ENCODE assay signal across 11 cellular contexts in the genomic region with DNA sequence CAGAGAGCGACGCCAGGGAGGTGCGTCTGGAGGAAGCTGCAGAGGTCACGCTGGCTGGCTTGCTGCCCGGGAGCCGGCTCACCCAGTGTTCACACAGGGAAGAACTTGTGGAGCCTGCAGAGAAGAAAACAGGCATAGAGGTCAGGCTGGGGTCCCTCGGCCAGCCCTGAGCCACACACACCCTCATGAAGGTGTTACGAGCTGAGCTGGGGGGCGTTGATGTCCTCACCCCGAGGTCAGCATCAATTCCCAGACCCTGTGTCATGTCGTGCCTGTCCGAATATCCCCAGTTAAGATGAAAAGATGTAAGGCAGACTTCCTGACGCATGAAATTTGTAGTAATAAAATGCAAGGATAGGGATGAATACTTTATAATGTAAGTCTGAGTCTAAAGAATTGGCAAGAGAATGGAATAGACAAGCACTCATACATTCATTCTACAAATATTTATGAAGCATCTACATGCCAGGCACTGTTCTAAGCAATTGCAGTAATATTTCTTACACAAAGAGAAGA.
A peak's percentile ranks its signal among the peaks of the same experiment; 100 is the strongest.
DNase-seq lines count a peak whose midpoint lies in the region; ATAC-seq, FAIRE-seq and TF ChIP-seq lines count a peak whose summit lies in the region.
"Had no signal": no experiment of that assay in that cellular context is flagged by ENCODE, and none has a peak within 500 bp of the region (broad histone marks: within the 10 kb centered on the region; RNA-seq: fewer than 3 reads in every experiment).

No MANE protein-coding gene starts in this region.

- no peaks in the 10 kb centered on the region for H3K27me3 ChIP-seq in endothelial cell of umbilical vein (ENCODE audit: control insufficient read depth in 2 of 2, insufficient read depth in 2 of 2, low read length in 2 of 2)
- no peaks in the 10 kb centered on the region for H3K27me3 ChIP-seq in thyroid gland
- H3K27me3 ChIP-seq: SJCRH30 had no signal

- H3K79me2 ChIP-seq in endothelial cell of umbilical vein (ENCODE audit: control insufficient read depth, insufficient read depth, low read length): no peaks in the 10 kb centered on the region

- H3K9ac ChIP-seq in endothelial cell of umbilical vein (replicated peaks; ENCODE audit: extremely low read depth, insufficient read depth, low read length): no peak overlapping the region

- dilution Hi-C loops in endothelial cell of umbilical vein (cut with MboI; ENCODE audit: extremely low pct_ligation_motif_present, low sequenced_read_pairs): no loop called here

- TF ChIP-seq CTCF in endothelial cell of umbilical vein (IDR thresholded peaks at IDR 0.05; ENCODE audit: extremely low read depth in 1 of 2, insufficient read depth in 1 of 2, low read depth in 1 of 2, low read length in 2 of 2) (no peak), thyroid gland (IDR thresholded peaks at IDR 0.05) (no peak), progenitor cell of endocrine pancreas (IDR thresholded peaks at IDR 0.05; ENCODE audit: unreplicated experiment) (no peak)

- ATAC-seq in GM19328 (IDR thresholded peaks at IDR 0.05; ENCODE audit: unreplicated experiment) (no peak), GM21717 (IDR thresholded peaks at IDR 0.05; ENCODE audit: unreplicated experiment) (no peak)
- ATAC-seq: activated T-cell treated with anti-CD3 and anti-CD28 coated beads, Interleukin-2, amount 50 U/mL, for 72 hours had no signal

- H3K27me3 Mint-ChIP-seq in progenitor cell of endocrine pancreas: no peaks in the 10 kb centered on the region

- peaks cover 15% of the 10 kb centered on the region for H3K4me1 ChIP-seq in endothelial cell of umbilical vein (ENCODE audit: control insufficient read depth, extremely low read depth, insufficient read depth, low read length)
- H3K4me1 ChIP-seq in thyroid gland: peaks cover 0 to 4% of the 10 kb centered on the region in 2 donors
- H3K4me1 ChIP-seq: SJCRH30 had no signal

- H3K36me3 ChIP-seq in endothelial cell of umbilical vein (ENCODE audit: control insufficient read depth in 2 of 2, extremely low read depth in 1 of 2, insufficient read depth in 2 of 2, low read length in 2 of 2) (peaks cover 19 to 41% of the 10 kb centered on the region in 2 experiments), thyroid gland (peaks cover 15 to 23% of the 10 kb centered on the region in 2 donors)

- H3K27ac Mint-ChIP-seq in progenitor cell of endocrine pancreas: no peak overlapping the region
- H3K27ac Mint-ChIP-seq: activated T-cell treated with anti-CD3 and anti-CD28 coated beads, Interleukin-2, amount 50 U/mL, for 72 hours had no signal

- no peaks in the 10 kb centered on the region for H3K9me3 Mint-ChIP-seq in progenitor cell of endocrine pancreas (ENCODE audit: low read depth)
- H3K9me3 Mint-ChIP-seq: activated T-cell treated with anti-CD3 and anti-CD28 coated beads, Interleukin-2, amount 50 U/mL, for 72 hours had no signal

- no peaks in the 10 kb centered on the region for H3K9me3 ChIP-seq in endothelial cell of umbilical vein (replicated peaks; ENCODE audit: control insufficient read depth, insufficient read depth, low read length)
- no peaks in the 10 kb centered on the region for H3K9me3 ChIP-seq in thyroid gland
- H3K9me3 ChIP-seq: SJCRH30 had no signal

- 67 to 77% methylated on average over 13 of the region's 13 CpGs for WGBS in thyroid gland, 2 donors

- H3K4me1 Mint-ChIP-seq in progenitor cell of endocrine pancreas (ENCODE audit: low read depth): no peaks in the 10 kb centered on the region

- no TSS peak for BruUV-seq in endothelial cell of umbilical vein (replicated peaks; lab: Mats Ljungman, UMichigan)

- peak overlapping the region; percentile 44 for H3K27ac ChIP-seq in endothelial cell of umbilical vein (ENCODE audit: insufficient read depth, low read depth, low read length)
- no peak overlapping the region for H3K27ac ChIP-seq in thyroid gland
- H3K27ac ChIP-seq: SJCRH30 had no signal

- no peak overlapping the region for H3K4me2 ChIP-seq in endothelial cell of umbilical vein (ENCODE audit: insufficient read depth, low read length)

- peaks cover 13% of the 10 kb centered on the region for H3K36me3 Mint-ChIP-seq in progenitor cell of endocrine pancreas (ENCODE audit: insufficient read depth)

- no peak for TF ChIP-seq POLR2A in endothelial cell of umbilical vein (IDR thresholded peaks at IDR 0.05; ENCODE audit: low read depth, low read length)
- TF ChIP-seq POLR2A in thyroid gland (IDR thresholded peaks at IDR 0.05): no peak

- no peaks in the 10 kb centered on the region for H4K20me1 ChIP-seq in endothelial cell of umbilical vein (replicated peaks; ENCODE audit: control insufficient read depth, extremely low read depth, insufficient read depth, low read length)

- H2AFZ ChIP-seq in endothelial cell of umbilical vein (ENCODE audit: low read depth, low read length): no peak overlapping the region

- H3K4me3 Mint-ChIP-seq in progenitor cell of endocrine pancreas (ENCODE audit: low read depth): no peak overlapping the region
- H3K4me3 Mint-ChIP-seq: activated T-cell treated with anti-CD3 and anti-CD28 coated beads, Interleukin-2, amount 50 U/mL, for 72 hours had no signal

- CTCF ChIA-PET in endothelial cell of umbilical vein (lab: Charles Lee): interaction anchor here (0.8 to 2.0 kb wide), 10 partner anchors 10 to 365 kb away, joined by 3 to 18 read pairs (median 4); a partner anchor contains a TSS

- FAIRE-seq in endothelial cell of umbilical vein (lab: Jason Lieb, UNC): peak; percentile 92

- H3K4me3 ChIP-seq in endothelial cell of umbilical vein (replicated peaks in 1 of 3; ENCODE audit: insufficient read depth in 1 of 3, low read depth in 1 of 3, low read length in 3 of 3) (no peak overlapping the region), thyroid gland (replicated peaks in 1 of 3) (no peak overlapping the region)
- H3K4me3 ChIP-seq: SJCRH30 had no signal

- H3K9me1 ChIP-seq in endothelial cell of umbilical vein (replicated peaks; ENCODE audit: control insufficient read depth, extremely low read depth, insufficient read depth, low read length): no peaks in the 10 kb centered on the region

- peak; percentile 60 for DNase-seq in HT1080 (ENCODE audit: low read depth)
- peak; percentile 90 for DNase-seq in endothelial cell of umbilical vein (ENCODE audit: low read depth, low spot score)
- DNase-seq in lung microvascular endothelial cell (ENCODE audit: low read depth in 2 of 2): peak; percentile 48 to 92
- peak; percentile 14 to 25 for DNase-seq in thyroid gland
- no peak for DNase-seq in NOMO-1 (lab: John Stamatoyannopoulos, UW; ENCODE audit: unreplicated experiment in 2 of 2)
- DNase-seq in progenitor cell of endocrine pancreas (ENCODE audit: low spot score, unreplicated experiment): no peak
- DNase-seq: activated T-cell treated with anti-CD3 and anti-CD28 coated beads, Interleukin-2, amount 50 U/mL, for 72 hours; foreskin melanocyte; SJCRH30 had no signal

- POLR2A ChIA-PET in endothelial cell of umbilical vein (lab: Charles Lee): no interaction called here

- intact Hi-C loops in endothelial cell of umbilical vein (cut with micrococcal nuclease) (no loop called here), thyroid gland (cut with DNase I) (no loop called here)

TF ChIP-seq in endothelial cell of umbilical vein, 7 proteins besides CTCF, POLR2A, EP300 and RAD21:
- no peak for TF ChIP-seq FOS (IDR thresholded peaks at IDR 0.05; ENCODE audit: borderline replicate concordance, insufficient read depth, low read length)
- TF ChIP-seq JUN (IDR thresholded peaks at IDR 0.05; ENCODE audit: borderline replicate concordance, insufficient read depth, insufficient read length, low read depth): no peak
- peak; percentile 17 for TF ChIP-seq POLR2AphosphoS5 (IDR thresholded peaks at IDR 0.05; ENCODE audit: insufficient read depth, low read depth, low read length)
- TF ChIP-seq, protein P1, sequence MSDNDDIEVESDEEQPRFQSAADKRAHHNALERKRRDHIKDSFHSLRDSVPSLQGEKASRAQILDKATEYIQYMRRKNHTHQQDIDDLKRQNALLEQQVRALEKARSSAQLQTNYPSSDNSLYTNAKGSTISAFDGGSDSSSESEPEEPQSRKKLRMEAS (IDR thresholded peaks at IDR 0.05; ENCODE audit: insufficient read depth, insufficient read length): no peak
- TF ChIP-seq GATA2 (IDR thresholded peaks at IDR 0.05; ENCODE audit: insufficient read depth, insufficient read length, low read depth, low read length): no peak
- no peak for TF ChIP-seq MYC (IDR thresholded peaks at IDR 0.05; ENCODE audit: low read depth, low read length)
- no peak for TF ChIP-seq EZH2 (IDR thresholded peaks at IDR 0.05; ENCODE audit: borderline replicate concordance, low read depth, low read length, severe bottlenecking)

Comparison
In these comparisons a context has a peak if more than half of its experiments do, and no peak if none do; other contexts are left out.
1. DNase-seq: peak in HT1080 (single experiment), endothelial cell of umbilical vein (single experiment), lung microvascular endothelial cell (2 of 2) and thyroid gland (2 of 2); none in NOMO-1 (0 of 2) and progenitor cell of endocrine pancreas (single experiment).